Comparison of ENCODE assay signal across 1 cellular context in the genomic region with DNA sequence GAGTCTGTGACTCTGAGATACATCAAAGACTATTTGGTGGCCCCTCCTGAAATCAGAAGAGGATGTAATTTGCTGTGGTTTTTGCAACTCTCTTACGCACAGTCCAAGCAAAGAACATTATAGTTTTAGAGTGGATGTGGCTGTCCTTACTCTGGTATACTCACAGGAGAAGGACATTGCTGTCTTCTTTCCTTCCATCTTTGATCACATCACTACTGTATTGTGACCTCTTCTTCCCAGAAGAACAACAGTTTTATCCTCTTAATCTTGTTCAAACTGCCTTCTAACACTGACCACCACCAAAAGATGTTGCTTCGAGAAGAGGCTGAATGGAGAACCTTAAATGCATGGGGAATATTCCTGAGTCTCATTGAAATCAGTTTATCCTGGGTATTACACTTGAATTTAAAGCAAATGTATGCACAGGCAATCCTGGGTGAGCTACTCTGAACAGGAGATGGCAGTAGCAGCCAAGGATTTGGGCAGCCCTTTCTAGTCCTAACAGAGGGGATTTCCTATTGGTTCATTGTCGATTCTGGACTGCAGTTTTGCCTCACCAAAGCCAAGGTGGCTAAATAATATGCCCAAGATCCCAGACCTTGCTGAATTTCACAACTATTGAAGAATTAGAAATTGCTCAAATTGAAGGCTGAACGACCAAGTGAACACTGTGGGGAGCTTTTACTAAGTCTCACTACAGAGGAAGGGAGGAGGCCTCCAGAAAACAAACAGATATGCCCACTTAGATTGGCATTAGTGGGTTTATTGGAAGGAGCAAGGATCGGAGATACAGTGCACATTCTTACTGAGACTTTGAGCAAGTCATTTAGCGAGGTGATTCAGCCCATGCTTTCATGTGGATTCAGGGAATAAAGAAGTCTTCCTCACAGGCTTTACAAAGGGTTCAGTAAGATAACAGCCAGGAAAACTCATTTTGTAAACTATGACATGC.
TF ChIP-seq lines count a peak whose summit lies in the region.

No MANE protein-coding gene starts in this region.

TF ChIP-seq in GM23338, 12 proteins besides CTCF, POLR2A, EP300 and RAD21 (continued from another document):
- TF ChIP-seq, protein P1, sequence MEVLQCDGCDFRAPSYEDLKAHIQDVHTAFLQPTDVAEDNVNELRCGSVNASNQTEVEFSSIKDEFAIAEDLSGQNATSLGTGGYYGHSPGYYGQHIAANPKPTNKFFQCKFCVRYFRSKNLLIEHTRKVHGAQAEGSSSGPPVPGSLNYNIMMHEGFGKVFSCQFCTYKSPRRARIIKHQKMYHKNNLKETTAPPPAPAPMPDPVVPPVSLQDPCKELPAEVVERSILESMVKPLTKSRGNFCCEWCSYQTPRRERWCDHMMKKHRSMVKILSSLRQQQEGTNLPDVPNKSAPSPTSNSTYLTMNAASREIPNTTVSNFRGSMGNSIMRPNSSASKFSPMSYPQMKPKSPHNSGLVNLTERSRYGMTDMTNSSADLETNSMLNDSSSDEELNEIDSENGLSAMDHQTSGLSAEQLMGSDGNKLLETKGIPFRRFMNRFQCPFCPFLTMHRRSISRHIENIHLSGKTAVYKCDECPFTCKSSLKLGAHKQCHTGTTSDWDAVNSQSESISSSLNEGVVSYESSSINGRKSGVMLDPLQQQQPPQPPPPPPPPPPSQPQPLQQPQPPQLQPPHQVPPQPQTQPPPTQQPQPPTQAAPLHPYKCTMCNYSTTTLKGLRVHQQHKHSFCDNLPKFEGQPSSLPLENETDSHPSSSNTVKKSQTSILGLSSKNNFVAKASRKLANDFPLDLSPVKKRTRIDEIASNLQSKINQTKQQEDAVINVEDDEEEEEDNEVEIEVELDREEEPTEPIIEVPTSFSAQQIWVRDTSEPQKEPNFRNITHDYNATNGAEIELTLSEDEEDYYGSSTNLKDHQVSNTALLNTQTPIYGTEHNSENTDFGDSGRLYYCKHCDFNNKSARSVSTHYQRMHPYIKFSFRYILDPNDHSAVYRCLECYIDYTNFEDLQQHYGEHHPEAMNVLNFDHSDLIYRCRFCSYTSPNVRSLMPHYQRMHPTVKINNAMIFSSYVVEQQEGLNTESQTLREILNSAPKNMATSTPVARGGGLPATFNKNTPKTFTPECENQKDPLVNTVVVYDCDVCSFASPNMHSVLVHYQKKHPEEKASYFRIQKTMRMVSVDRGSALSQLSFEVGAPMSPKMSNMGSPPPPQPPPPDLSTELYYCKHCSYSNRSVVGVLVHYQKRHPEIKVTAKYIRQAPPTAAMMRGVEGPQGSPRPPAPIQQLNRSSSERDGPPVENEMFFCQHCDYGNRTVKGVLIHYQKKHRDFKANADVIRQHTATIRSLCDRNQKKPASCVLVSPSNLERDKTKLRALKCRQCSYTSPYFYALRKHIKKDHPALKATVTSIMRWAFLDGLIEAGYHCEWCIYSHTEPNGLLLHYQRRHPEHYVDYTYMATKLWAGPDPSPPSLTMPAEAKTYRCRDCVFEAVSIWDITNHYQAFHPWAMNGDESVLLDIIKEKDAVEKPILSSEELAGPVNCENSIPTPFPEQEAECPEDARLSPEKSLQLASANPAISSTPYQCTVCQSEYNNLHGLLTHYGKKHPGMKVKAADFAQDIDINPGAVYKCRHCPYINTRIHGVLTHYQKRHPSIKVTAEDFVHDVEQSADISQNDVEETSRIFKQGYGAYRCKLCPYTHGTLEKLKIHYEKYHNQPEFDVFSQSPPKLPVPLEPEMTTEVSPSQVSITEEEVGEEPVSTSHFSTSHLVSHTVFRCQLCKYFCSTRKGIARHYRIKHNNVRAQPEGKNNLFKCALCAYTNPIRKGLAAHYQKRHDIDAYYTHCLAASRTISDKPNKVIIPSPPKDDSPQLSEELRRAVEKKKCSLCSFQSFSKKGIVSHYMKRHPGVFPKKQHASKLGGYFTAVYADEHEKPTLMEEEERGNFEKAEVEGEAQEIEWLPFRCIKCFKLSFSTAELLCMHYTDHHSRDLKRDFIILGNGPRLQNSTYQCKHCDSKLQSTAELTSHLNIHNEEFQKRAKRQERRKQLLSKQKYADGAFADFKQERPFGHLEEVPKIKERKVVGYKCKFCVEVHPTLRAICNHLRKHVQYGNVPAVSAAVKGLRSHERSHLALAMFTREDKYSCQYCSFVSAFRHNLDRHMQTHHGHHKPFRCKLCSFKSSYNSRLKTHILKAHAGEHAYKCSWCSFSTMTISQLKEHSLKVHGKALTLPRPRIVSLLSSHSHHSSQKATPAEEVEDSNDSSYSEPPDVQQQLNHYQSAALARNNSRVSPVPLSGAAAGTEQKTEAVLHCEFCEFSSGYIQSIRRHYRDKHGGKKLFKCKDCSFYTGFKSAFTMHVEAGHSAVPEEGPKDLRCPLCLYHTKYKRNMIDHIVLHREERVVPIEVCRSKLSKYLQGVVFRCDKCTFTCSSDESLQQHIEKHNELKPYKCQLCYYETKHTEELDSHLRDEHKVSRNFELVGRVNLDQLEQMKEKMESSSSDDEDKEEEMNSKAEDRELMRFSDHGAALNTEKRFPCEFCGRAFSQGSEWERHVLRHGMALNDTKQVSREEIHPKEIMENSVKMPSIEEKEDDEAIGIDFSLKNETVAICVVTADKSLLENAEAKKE (CRISPR knock-in tag; IDR thresholded peaks at IDR 0.05), result no peak
- TF ChIP-seq EZH2phosphoT487 (IDR thresholded peaks at IDR 0.05; ENCODE audit: unreplicated experiment) (no peak), ZNF114 (CRISPR knock-in tag; IDR thresholded peaks at IDR 0.05) (no peak), EZH2 (IDR thresholded peaks at IDR 0.05; ENCODE audit: low read depth, unreplicated experiment) (no peak), NANOG (IDR thresholded peaks at IDR 0.05; ENCODE audit: borderline replicate concordance) (no peak), POLR2AphosphoS5 (IDR thresholded peaks at IDR 0.05; ENCODE audit: low read depth) (no peak), STAT1 (IDR thresholded peaks at IDR 0.05; ENCODE audit: unreplicated experiment) (no peak), JUNB (IDR thresholded peaks at IDR 0.05; ENCODE audit: unreplicated experiment) (no peak), ZNF331 (CRISPR knock-in tag; IDR thresholded peaks at IDR 0.05; ENCODE audit: low read depth) (no peak)
- TF ChIP-seq, protein P2, sequence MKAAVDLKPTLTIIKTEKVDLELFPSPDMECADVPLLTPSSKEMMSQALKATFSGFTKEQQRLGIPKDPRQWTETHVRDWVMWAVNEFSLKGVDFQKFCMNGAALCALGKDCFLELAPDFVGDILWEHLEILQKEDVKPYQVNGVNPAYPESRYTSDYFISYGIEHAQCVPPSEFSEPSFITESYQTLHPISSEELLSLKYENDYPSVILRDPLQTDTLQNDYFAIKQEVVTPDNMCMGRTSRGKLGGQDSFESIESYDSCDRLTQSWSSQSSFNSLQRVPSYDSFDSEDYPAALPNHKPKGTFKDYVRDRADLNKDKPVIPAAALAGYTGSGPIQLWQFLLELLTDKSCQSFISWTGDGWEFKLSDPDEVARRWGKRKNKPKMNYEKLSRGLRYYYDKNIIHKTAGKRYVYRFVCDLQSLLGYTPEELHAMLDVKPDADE (IDR thresholded peaks at IDR 0.05), result no peak
- TF ChIP-seq, protein P3, sequence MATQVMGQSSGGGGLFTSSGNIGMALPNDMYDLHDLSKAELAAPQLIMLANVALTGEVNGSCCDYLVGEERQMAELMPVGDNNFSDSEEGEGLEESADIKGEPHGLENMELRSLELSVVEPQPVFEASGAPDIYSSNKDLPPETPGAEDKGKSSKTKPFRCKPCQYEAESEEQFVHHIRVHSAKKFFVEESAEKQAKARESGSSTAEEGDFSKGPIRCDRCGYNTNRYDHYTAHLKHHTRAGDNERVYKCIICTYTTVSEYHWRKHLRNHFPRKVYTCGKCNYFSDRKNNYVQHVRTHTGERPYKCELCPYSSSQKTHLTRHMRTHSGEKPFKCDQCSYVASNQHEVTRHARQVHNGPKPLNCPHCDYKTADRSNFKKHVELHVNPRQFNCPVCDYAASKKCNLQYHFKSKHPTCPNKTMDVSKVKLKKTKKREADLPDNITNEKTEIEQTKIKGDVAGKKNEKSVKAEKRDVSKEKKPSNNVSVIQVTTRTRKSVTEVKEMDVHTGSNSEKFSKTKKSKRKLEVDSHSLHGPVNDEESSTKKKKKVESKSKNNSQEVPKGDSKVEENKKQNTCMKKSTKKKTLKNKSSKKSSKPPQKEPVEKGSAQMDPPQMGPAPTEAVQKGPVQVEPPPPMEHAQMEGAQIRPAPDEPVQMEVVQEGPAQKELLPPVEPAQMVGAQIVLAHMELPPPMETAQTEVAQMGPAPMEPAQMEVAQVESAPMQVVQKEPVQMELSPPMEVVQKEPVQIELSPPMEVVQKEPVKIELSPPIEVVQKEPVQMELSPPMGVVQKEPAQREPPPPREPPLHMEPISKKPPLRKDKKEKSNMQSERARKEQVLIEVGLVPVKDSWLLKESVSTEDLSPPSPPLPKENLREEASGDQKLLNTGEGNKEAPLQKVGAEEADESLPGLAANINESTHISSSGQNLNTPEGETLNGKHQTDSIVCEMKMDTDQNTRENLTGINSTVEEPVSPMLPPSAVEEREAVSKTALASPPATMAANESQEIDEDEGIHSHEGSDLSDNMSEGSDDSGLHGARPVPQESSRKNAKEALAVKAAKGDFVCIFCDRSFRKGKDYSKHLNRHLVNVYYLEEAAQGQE (IDR thresholded peaks at IDR 0.05; ENCODE audit: unreplicated experiment), result no peak
